ENCODE assay signal across 20 cellular contexts in genomic region chr13:27242642-27243185, GRCh38.
"Had no signal": no experiment of that assay in that cellular context is flagged by ENCODE, and none has a peak within 500 bp of the region (broad histone marks: within the 10 kb centered on the region; RNA-seq: fewer than 3 reads in every experiment).

No MANE protein-coding gene starts in this region.

- H3K4me1 Mint-ChIP-seq: nephron progenitor cell had no signal

- H3K27me3 ChIP-seq: hepatocyte, right atrium auricular region, sigmoid colon, stomach, transverse colon had no signal

- H3K4me3 ChIP-seq: hepatocyte, lung, right atrium auricular region, sigmoid colon, skin epidermis, stomach, thoracic aorta, transverse colon had no signal

- H2AFZ ChIP-seq: hepatocyte had no signal

- H3K27ac ChIP-seq: hepatocyte, right atrium auricular region, sigmoid colon, stomach, thoracic aorta, transverse colon had no signal

- H3K9me3 ChIP-seq: right atrium auricular region, sigmoid colon, stomach, thoracic aorta, transverse colon had no signal

- H3K36me3 ChIP-seq: right atrium auricular region, sigmoid colon, thoracic aorta, transverse colon had no signal

- H3K4me3 Mint-ChIP-seq: nephron progenitor cell had no signal

- H3K27me3 Mint-ChIP-seq: effector memory CD8-positive, alpha-beta T cell had no signal

- H3K4me2 ChIP-seq: hepatocyte had no signal

- H3K79me2 ChIP-seq: hepatocyte had no signal

- H3K27ac Mint-ChIP-seq: effector memory CD8-positive, alpha-beta T cell; nephron progenitor cell had no signal

- H3K9me3 Mint-ChIP-seq: effector memory CD8-positive, alpha-beta T cell; nephron progenitor cell had no signal

- ATAC-seq: effector memory CD8-positive, alpha-beta T cell; left colon; left ventricle myocardium superior had no signal

- H3K4me1 ChIP-seq: right atrium auricular region, sigmoid colon, stomach, transverse colon had no signal

- DNase-seq: effector memory CD8-positive, alpha-beta T cell; foreskin melanocyte; head of caudate nucleus; left colon; left ventricle myocardium superior; mesenchymal stem cell; midbrain; nephron progenitor cell; posterior cingulate gyrus; sigmoid colon; stimulated activated CD4-positive, alpha-beta T cell treated with anti-CD3 and anti-CD28 coated beads, Interleukin-12 subunit alpha, Interleukin-12 subunit beta, amount 100 ng/mL, for 4 hours; stimulated activated naive CD4-positive, alpha-beta T cell; stomach; substantia nigra; transverse colon had no signal
